Comparison of ENCODE assay signal across 19 cellular contexts in the genomic region with DNA sequence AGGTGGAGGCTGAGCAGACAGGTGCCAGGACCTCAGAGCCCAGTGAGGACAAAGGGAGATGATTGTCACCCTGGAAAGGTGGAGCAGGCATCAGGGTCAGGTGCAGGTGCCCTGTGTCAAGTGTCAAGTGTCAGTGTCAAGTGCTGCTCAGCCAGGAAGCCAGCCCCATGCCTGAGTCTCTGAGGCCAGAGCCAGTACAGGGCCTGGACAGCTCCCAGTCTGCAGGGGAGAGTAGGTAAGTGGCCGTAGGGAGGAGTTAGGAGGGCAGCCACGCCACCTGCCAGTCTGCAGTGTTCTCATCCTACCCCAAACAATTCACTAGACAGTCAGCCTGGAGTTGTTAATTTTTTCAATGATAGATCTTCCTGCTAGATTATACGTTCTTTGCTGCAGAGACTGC. TPM values are rescaled to one million over a fixed set of nuclear protein-coding genes. Genes with fewer than 3 reads are reported as not detected.
DNase-seq lines count a peak whose midpoint lies in the region; ATAC-seq and TF ChIP-seq lines count a peak whose summit lies in the region.
"Had no signal": no experiment of that assay in that cellular context is flagged by ENCODE, and none has a peak within 500 bp of the region (broad histone marks: within the 10 kb centered on the region; RNA-seq: fewer than 3 reads in every experiment).

No MANE protein-coding gene starts in this region.

- H3K9me2 ChIP-seq in SK-N-SH, result no peaks in the 10 kb centered on the region

- H3K9me3 ChIP-seq in SK-N-SH, result no peaks in the 10 kb centered on the region
- H3K9me3 ChIP-seq in HEK293 (ENCODE audit: control insufficient read depth, insufficient read depth, low read depth, low read length), result no peaks in the 10 kb centered on the region
- H3K9me3 ChIP-seq: MG63 had no signal

- no peak for TF ChIP-seq CTCF in SK-N-SH (IDR thresholded peaks at IDR 0.05)
- TF ChIP-seq CTCF in HEK293 (tag by site-specific recombination; IDR thresholded peaks at IDR 0.05), result no peak

- no peak overlapping the region for H3K4me2 ChIP-seq in SK-N-SH

- no peak for TF ChIP-seq RAD21 in SK-N-SH (IDR thresholded peaks at IDR 0.05; ENCODE audit: low read length)

- H3K36me3 ChIP-seq in SK-N-SH (replicated peaks in 1 of 2; ENCODE audit: control insufficient read depth in 1 of 2, insufficient read depth in 2 of 2, low read length in 1 of 2) (peaks cover 42 to 73% of the 10 kb centered on the region in 2 experiments), HEK293 (ENCODE audit: control insufficient read depth in 2 of 2, insufficient read depth in 1 of 2, low read length in 2 of 2) (peaks cover 34 to 87% of the 10 kb centered on the region in 2 experiments)

- WGBS in SK-N-SH (ENCODE audit: low lambda C conversion rate), result 93% methylated on average over 3 of the region's 3 CpGs

- H3K4me3 ChIP-seq in SK-N-SH (ENCODE audit: low read depth in 2 of 2, low read length in 1 of 2), result no peak overlapping the region
- H3K4me3 ChIP-seq in HEK293 (ENCODE audit: low read depth, low read length), result no peak overlapping the region
- H3K4me3 ChIP-seq: MG63, SK-N-MC had no signal

- no peak overlapping the region for H3K9ac ChIP-seq in SK-N-SH

- no peak for ATAC-seq in SK-N-SH treated with all-trans-retinoic acid at 6 μM for 48 hours

- H3K27ac ChIP-seq in SK-N-SH (ENCODE audit: low read depth in 2 of 2, low read length in 1 of 2) (0 out of 4 replicates have a peak overlapping the region, but pooled peaks of 1 of the 2 experiments have one; percentile 9), HEK293 (ENCODE audit: extremely low read depth, low read depth, low read length) (no peak overlapping the region)
- H3K27ac ChIP-seq: C4-2B, SK-N-MC had no signal

- H3F3A ChIP-seq in SK-N-SH (replicated peaks; ENCODE audit: insufficient read depth), result no peaks in the 10 kb centered on the region

- no peak for TF ChIP-seq EP300 in SK-N-SH (IDR thresholded peaks at IDR 0.05; ENCODE audit: borderline replicate concordance in 1 of 2, low read depth in 1 of 2, low read length in 1 of 2)

- DNase-seq in SK-N-SH (peak; percentile 52), NCI-H2227 treated with DMSO at 0.1 percent for 48 hours (lab: John Stamatoyannopoulos, UW) (peak; percentile 45), mesenteric fat pad (ENCODE audit: low spot score) (peak; percentile 67), NCI-H187 treated with DMSO at 0.1 percent for 48 hours (lab: John Stamatoyannopoulos, UW) (no peak), amygdala (lab: John Stamatoyannopoulos, UW) (no peak)
- DNase-seq: Calu3; CD8-positive, alpha-beta memory T cell; DMS79; MG63; NCI-H1048; NCI-H1436; NCI-H446; NCI-H526; OCI-M1; Right ventricle myocardium superior had no signal

- peaks cover 0 to 9% of the 10 kb centered on the region in 2 experiments; a peak in 1 of 4 replicates for H3K4me1 ChIP-seq in SK-N-SH (ENCODE audit: control insufficient read depth in 1 of 2, insufficient read depth in 2 of 2, low read depth in 1 of 2, low read length in 1 of 2)
- 0 out of 2 replicates have a peak, but pooled peaks cover 2% of the 10 kb centered on the region for H3K4me1 ChIP-seq in HEK293 (ENCODE audit: control insufficient read depth, insufficient read depth, low read length)

- H4K20me1 ChIP-seq in SK-N-SH (ENCODE audit: insufficient read depth), result no peaks in the 10 kb centered on the region

- POLR2A ChIA-PET in SK-N-SH (lab: Yijun Ruan, JAX) (no interaction called here), HEK293 (lab: Yijun Ruan, JAX) (no interaction called here)

- no peaks in the 10 kb centered on the region for H3K27me3 ChIP-seq in SK-N-SH (ENCODE audit: insufficient read depth)
- H3K27me3 ChIP-seq: MG63 had no signal

- H3K79me2 ChIP-seq in SK-N-SH (ENCODE audit: insufficient read depth), result no peaks in the 10 kb centered on the region

- H2AFZ ChIP-seq in SK-N-SH (ENCODE audit: low read depth), result no peak overlapping the region

- CTCF ChIA-PET in SK-N-SH (lab: Yijun Ruan, JAX) (interaction anchor here (0.7 to 18.0 kb wide), 9 partner anchors 10 to 1218 kb away, joined by 3 to 886 read pairs (median 4); no protein-coding TSS in a partner anchor), HEK293 (lab: Yijun Ruan, JAX) (interaction anchor here (0.5 to 3.5 kb wide), 5 partner anchors 9 to 103 kb away, joined by 3 to 15 read pairs (median 4); no protein-coding TSS in a partner anchor)

TF ChIP-seq in SK-N-SH, 30 proteins besides CTCF, POLR2A, EP300 and RAD21 (continues in another document):
- no peak for TF ChIP-seq TEAD4 (IDR thresholded peaks at IDR 0.05; ENCODE audit: borderline replicate concordance, insufficient read depth)
- no peak for TF ChIP-seq NRF1 (IDR thresholded peaks at IDR 0.05; ENCODE audit: low read depth, low read length)

TF ChIP-seq in SK-N-SH treated with all-trans-retinoic acid at 6 μM for 48 hours, 23 proteins besides CTCF, POLR2A, EP300 and RAD21 (continues in another document):
- TF ChIP-seq PPARA (CRISPR knock-in tag; IDR thresholded peaks at IDR 0.05; ENCODE audit: borderline replicate concordance), result no peak
- TF ChIP-seq, protein P1, sequence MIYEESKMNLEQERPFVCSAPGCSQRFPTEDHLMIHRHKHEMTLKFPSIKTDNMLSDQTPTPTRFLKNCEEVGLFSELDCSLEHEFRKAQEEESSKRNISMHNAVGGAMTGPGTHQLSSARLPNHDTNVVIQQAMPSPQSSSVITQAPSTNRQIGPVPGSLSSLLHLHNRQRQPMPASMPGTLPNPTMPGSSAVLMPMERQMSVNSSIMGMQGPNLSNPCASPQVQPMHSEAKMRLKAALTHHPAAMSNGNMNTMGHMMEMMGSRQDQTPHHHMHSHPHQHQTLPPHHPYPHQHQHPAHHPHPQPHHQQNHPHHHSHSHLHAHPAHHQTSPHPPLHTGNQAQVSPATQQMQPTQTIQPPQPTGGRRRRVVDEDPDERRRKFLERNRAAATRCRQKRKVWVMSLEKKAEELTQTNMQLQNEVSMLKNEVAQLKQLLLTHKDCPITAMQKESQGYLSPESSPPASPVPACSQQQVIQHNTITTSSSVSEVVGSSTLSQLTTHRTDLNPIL (CRISPR knock-in tag; IDR thresholded peaks at IDR 0.05; ENCODE audit: low read depth), result no peak
- TF ChIP-seq, protein P2, sequence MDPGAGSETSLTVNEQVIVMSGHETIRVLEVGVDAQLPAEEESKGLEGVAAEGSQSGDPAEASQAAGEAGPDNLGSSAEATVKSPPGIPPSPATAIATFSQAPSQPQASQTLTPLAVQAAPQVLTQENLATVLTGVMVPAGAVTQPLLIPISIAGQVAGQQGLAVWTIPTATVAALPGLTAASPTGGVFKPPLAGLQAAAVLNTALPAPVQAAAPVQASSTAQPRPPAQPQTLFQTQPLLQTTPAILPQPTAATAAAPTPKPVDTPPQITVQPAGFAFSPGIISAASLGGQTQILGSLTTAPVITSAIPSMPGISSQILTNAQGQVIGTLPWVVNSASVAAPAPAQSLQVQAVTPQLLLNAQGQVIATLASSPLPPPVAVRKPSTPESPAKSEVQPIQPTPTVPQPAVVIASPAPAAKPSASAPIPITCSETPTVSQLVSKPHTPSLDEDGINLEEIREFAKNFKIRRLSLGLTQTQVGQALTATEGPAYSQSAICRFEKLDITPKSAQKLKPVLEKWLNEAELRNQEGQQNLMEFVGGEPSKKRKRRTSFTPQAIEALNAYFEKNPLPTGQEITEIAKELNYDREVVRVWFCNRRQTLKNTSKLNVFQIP (CRISPR knock-in tag; IDR thresholded peaks at IDR 0.05; ENCODE audit: borderline replicate concordance, low read depth), result no peak
- no peak for TF ChIP-seq ARNTL (CRISPR knock-in tag; IDR thresholded peaks at IDR 0.05; ENCODE audit: borderline replicate concordance, low read depth)
- TF ChIP-seq CSDC2 (CRISPR knock-in tag; IDR thresholded peaks at IDR 0.05), result no peak
- TF ChIP-seq RARB (CRISPR knock-in tag; IDR thresholded peaks at IDR 0.05), result no peak
- no peak for TF ChIP-seq ISL1 (CRISPR knock-in tag; IDR thresholded peaks at IDR 0.05)
- TF ChIP-seq ZNF8 (CRISPR knock-in tag; IDR thresholded peaks at IDR 0.05), result no peak

TF ChIP-seq in HEK293, 187 proteins besides CTCF, POLR2A, EP300 and RAD21 (continues in another document):
- TF ChIP-seq ZSCAN16 (tag by site-specific recombination; IDR thresholded peaks at IDR 0.05), result no peak
- no peak for TF ChIP-seq ZNF302 (tag by site-specific recombination; IDR thresholded peaks at IDR 0.05; ENCODE audit: low read depth)
- no peak for TF ChIP-seq ZNF37A (tag by site-specific recombination; IDR thresholded peaks at IDR 0.05)
- TF ChIP-seq, protein P3, sequence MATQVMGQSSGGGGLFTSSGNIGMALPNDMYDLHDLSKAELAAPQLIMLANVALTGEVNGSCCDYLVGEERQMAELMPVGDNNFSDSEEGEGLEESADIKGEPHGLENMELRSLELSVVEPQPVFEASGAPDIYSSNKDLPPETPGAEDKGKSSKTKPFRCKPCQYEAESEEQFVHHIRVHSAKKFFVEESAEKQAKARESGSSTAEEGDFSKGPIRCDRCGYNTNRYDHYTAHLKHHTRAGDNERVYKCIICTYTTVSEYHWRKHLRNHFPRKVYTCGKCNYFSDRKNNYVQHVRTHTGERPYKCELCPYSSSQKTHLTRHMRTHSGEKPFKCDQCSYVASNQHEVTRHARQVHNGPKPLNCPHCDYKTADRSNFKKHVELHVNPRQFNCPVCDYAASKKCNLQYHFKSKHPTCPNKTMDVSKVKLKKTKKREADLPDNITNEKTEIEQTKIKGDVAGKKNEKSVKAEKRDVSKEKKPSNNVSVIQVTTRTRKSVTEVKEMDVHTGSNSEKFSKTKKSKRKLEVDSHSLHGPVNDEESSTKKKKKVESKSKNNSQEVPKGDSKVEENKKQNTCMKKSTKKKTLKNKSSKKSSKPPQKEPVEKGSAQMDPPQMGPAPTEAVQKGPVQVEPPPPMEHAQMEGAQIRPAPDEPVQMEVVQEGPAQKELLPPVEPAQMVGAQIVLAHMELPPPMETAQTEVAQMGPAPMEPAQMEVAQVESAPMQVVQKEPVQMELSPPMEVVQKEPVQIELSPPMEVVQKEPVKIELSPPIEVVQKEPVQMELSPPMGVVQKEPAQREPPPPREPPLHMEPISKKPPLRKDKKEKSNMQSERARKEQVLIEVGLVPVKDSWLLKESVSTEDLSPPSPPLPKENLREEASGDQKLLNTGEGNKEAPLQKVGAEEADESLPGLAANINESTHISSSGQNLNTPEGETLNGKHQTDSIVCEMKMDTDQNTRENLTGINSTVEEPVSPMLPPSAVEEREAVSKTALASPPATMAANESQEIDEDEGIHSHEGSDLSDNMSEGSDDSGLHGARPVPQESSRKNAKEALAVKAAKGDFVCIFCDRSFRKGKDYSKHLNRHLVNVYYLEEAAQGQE (tag by site-specific recombination; IDR thresholded peaks at IDR 0.05), result 0 out of 2 replicates have a peak, but pooled peaks have one; percentile 19
- TF ChIP-seq ZNF664 (tag by site-specific recombination; IDR thresholded peaks at IDR 0.05), result no peak

RNA-seq across cellular contexts. Expression of a gene that starts 42.3 kb away (rescaled TPM):
- 22.1 and 28.2 TPM in 2 replicates for polyA plus RNA-seq in SK-N-SH (2012; rRNA removed)
- polyA plus RNA-seq in SK-N-SH (2012; cell fraction: cytosol; rRNA removed), result 14.9 and 17.7 TPM in 2 replicates
- 60.5 and 67.4 TPM in 2 replicates for polyA plus RNA-seq in SK-N-SH (2012; cell fraction: nucleus; rRNA removed)
- total RNA-seq in mesenteric fat pad, result 198 TPM

Comparison
In these comparisons a context has a peak if more than half of its experiments do, and no peak if none do; other contexts are left out.
1. DNase-seq: peak in SK-N-SH (single experiment), NCI-H2227 treated with DMSO at 0.1 percent for 48 hours (single experiment) and mesenteric fat pad (single experiment); none in NCI-H187 treated with DMSO at 0.1 percent for 48 hours (single experiment) and amygdala (0 of 56).